Comparison of ENCODE assay signal across 8 cellular contexts in the genomic region with DNA sequence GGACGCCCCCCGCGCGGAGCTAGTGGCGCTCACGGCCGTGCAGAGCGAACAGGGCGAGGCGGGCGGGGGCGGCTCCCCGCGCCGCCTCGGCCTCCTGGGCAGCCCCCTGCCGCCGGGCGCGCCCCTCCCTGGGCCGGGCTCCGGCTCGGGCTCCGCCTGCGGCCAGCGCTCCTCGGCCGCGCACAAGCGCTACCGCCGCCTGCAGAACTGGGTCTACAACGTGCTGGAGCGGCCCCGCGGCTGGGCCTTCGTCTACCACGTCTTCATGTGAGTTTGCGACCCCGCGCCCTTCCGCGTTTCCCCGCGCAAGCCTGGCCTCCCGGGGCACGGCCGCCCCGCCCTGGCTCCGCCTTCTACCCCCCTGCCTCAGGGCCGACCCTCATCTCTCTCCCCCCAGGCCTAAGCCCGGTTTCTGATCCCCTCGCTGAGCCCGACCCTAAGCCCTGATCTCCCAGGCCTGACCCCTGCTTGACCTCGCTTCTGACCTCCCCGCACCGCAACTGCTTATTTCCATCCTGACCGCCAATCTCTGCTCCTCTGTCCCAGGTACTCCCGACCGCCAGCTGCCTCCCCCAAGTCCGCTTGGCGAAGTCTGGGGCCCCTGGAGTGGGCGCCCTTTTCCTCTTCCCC. TPM values are rescaled to one million over a fixed set of nuclear protein-coding genes. Genes with fewer than 3 reads are reported as not detected.
DNase-seq lines count a peak whose midpoint lies in the region; ATAC-seq, FAIRE-seq and TF ChIP-seq lines count a peak whose summit lies in the region.

No MANE protein-coding gene starts in this region.

- TF ChIP-seq CTCF in BJ (IDR thresholded peaks at IDR 0.05; ENCODE audit: insufficient read depth, low read depth, low read length) (no peak), chondrocyte (IDR thresholded peaks at IDR 0.05) (no peak), HepG2 (CRISPR knock-in tag; IDR thresholded peaks at IDR 0.05) (no peak)

- CTCF ChIA-PET in BJ (lab: Yijun Ruan, JAX) (interaction anchor here (0.8 kb wide), 1 partner anchor 10 kb away, joined by 4 read pairs; no protein-coding TSS in a partner anchor), HepG2 (lab: Yijun Ruan, JAX; ENCODE audit: low intra/inter-chr PET ratio, low total read pairs) (no interaction called here)

- H4K20me1 ChIP-seq in HepG2 (ENCODE audit: insufficient read depth, low read length), result no peaks in the 10 kb centered on the region

- WGBS in HepG2 (ENCODE audit: low lambda C conversion rate), result 79% methylated on average over 41 of the region's 63 CpGs

- FAIRE-seq in HepG2 (lab: Jason Lieb, UNC), result no peak

- H3K4me3 ChIP-seq in BJ (ENCODE audit: low read depth, low read length) (peak overlapping the region; percentile 27), muscle layer of duodenum (ENCODE audit: low read depth in 1 of 2, low read length in 2 of 2) (peak overlapping the region; percentile 42 to 66), HepG2 (replicated peaks in 1 of 3; ENCODE audit: insufficient read depth in 1 of 3, low read depth in 2 of 3, low read length in 3 of 3) (no peak overlapping the region)

- H3K9me3 ChIP-seq in muscle layer of duodenum (ENCODE audit: control insufficient read depth in 1 of 2, low read length in 2 of 2) (no peaks in the 10 kb centered on the region), HepG2 (ENCODE audit: low read length) (no peaks in the 10 kb centered on the region)

- no peak for ATAC-seq in HepG2
- ATAC-seq in HG03460 (IDR thresholded peaks at IDR 0.05; ENCODE audit: unreplicated experiment), result no peak
- ATAC-seq in GM21737 (IDR thresholded peaks at IDR 0.05; ENCODE audit: unreplicated experiment), result no peak

- no peak for TF ChIP-seq RAD21 in HepG2 (CRISPR knock-in tag; IDR thresholded peaks at IDR 0.05)

- no peak for TF ChIP-seq POLR2A in HepG2 (IDR thresholded peaks at IDR 0.05; ENCODE audit: insufficient read depth in 1 of 2, low read depth in 2 of 2, low read length in 2 of 2)

- no peaks in the 10 kb centered on the region for H3K9me3 Mint-ChIP-seq in chondrocyte (ENCODE audit: low read depth)

- H3K9ac ChIP-seq in HepG2 (ENCODE audit: insufficient read depth, low read depth, low read length), result no peak overlapping the region

- no peaks in the 10 kb centered on the region for H3K36me3 Mint-ChIP-seq in chondrocyte (ENCODE audit: low read depth)

- H3K4me1 ChIP-seq in muscle layer of duodenum (ENCODE audit: control insufficient read depth in 1 of 2, insufficient read depth in 2 of 2, low read length in 2 of 2) (peaks cover 0 to 44% of the 10 kb centered on the region in 2 donors), HepG2 (ENCODE audit: insufficient read depth, low read length) (peaks cover 55% of the 10 kb centered on the region)

- peaks cover 23% of the 10 kb centered on the region for H3K4me1 Mint-ChIP-seq in chondrocyte (ENCODE audit: low read depth)

- H3K27ac ChIP-seq in muscle layer of duodenum (ENCODE audit: low read length), result no peak overlapping the region
- H3K27ac ChIP-seq in HepG2 (ENCODE audit: extremely low read length, insufficient read depth, low read length), result no peak overlapping the region

- peak overlapping the region; percentile 68 for H3K4me3 Mint-ChIP-seq in chondrocyte (ENCODE audit: unreplicated experiment)

- H3K27me3 Mint-ChIP-seq in chondrocyte (ENCODE audit: low read depth), result peaks cover 3% of the 10 kb centered on the region

- H3K79me2 ChIP-seq in HepG2 (ENCODE audit: insufficient read depth, low read length), result no peaks in the 10 kb centered on the region

- intact Hi-C loops in HepG2 (cut with micrococcal nuclease; ENCODE audit: unreplicated experiment), result loop anchor here (10.0 kb wide), 1 partner anchor 169 kb away; no protein-coding TSS in a partner anchor

- no TSS peak for BruUV-seq in HepG2 (replicated peaks; lab: Mats Ljungman, UMichigan)

- no peak overlapping the region for H3K4me2 ChIP-seq in HepG2 (ENCODE audit: low read depth, low read length)

- H3K27me3 ChIP-seq in BJ (ENCODE audit: control insufficient read depth, insufficient read depth, low read length) (peaks cover 24% of the 10 kb centered on the region), muscle layer of duodenum (ENCODE audit: low read depth, low read length) (no peaks in the 10 kb centered on the region), HepG2 (ENCODE audit: control insufficient read depth in 1 of 2, insufficient read depth in 2 of 2, low read length in 2 of 2) (peaks cover 1 to 3% of the 10 kb centered on the region in 2 experiments; a peak in 2 of 5 replicates)

- H3K27ac Mint-ChIP-seq in chondrocyte (ENCODE audit: unreplicated experiment), result no peak overlapping the region

- in situ Hi-C loops in HepG2 (cut with HindIII; ENCODE audit: extremely low pct_ligation_motif_present, low pct_unique_long_range_greater_than_20kb), result no loop called here

- H3K36me3 ChIP-seq in BJ (ENCODE audit: control insufficient read depth, insufficient read depth, low read length) (no peaks in the 10 kb centered on the region), muscle layer of duodenum (ENCODE audit: control insufficient read depth in 1 of 2, insufficient read depth in 2 of 2, low read length in 2 of 2) (no peaks in the 10 kb centered on the region), HepG2 (replicated peaks in 1 of 2; ENCODE audit: control insufficient read depth in 1 of 2, insufficient read depth in 2 of 2, low read length in 2 of 2) (no peaks in the 10 kb centered on the region)

- DNase-seq in BJ (ENCODE audit: low read depth) (no peak), HuH-7.5 (ENCODE audit: low spot score) (peak; percentile 44), chondrocyte (ENCODE audit: low spot score) (peak; percentile 68), HepG2 (ENCODE audit: low spot score) (no peak), ureter (ENCODE audit: low spot score) (no peak)

- TF ChIP-seq EP300 in HepG2 (IDR thresholded peaks at IDR 0.05; ENCODE audit: low read depth in 2 of 2, low read length in 2 of 2) (no peak), HepG2 (CRISPR knock-in tag; IDR thresholded peaks at IDR 0.05; ENCODE audit: borderline replicate concordance) (no peak)

- POLR2A ChIA-PET in BJ (lab: Charles Lee), result no interaction called here
- POLR2A ChIA-PET in HepG2 (lab: Yijun Ruan, JAX), result no interaction called here

- H2AFZ ChIP-seq in HepG2 (ENCODE audit: low read length), result no peak overlapping the region

TF ChIP-seq in HepG2, 621 proteins besides CTCF, POLR2A, EP300 and RAD21:
- TF ChIP-seq PTBP1 (IDR thresholded peaks at IDR 0.05; ENCODE audit: low read depth, low read length, poor library complexity, severe bottlenecking), result no peak
- TF ChIP-seq ONECUT2 (CRISPR knock-in tag; IDR thresholded peaks at IDR 0.05), result no peak
- no peak for TF ChIP-seq ZNF263 (CRISPR knock-in tag; IDR thresholded peaks at IDR 0.05)
- TF ChIP-seq, protein P1, sequence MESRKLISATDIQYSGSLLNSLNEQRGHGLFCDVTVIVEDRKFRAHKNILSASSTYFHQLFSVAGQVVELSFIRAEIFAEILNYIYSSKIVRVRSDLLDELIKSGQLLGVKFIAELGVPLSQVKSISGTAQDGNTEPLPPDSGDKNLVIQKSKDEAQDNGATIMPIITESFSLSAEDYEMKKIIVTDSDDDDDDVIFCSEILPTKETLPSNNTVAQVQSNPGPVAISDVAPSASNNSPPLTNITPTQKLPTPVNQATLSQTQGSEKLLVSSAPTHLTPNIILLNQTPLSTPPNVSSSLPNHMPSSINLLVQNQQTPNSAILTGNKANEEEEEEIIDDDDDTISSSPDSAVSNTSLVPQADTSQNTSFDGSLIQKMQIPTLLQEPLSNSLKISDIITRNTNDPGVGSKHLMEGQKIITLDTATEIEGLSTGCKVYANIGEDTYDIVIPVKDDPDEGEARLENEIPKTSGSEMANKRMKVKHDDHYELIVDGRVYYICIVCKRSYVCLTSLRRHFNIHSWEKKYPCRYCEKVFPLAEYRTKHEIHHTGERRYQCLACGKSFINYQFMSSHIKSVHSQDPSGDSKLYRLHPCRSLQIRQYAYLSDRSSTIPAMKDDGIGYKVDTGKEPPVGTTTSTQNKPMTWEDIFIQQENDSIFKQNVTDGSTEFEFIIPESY (CRISPR knock-in tag; IDR thresholded peaks at IDR 0.05), result no peak
- no peak for TF ChIP-seq ZNF430 (CRISPR knock-in tag; IDR thresholded peaks at IDR 0.05)
- no peak for TF ChIP-seq PAF1 (CRISPR knock-in tag; IDR thresholded peaks at IDR 0.05)
- no peak for TF ChIP-seq ZNF143 (CRISPR knock-in tag; IDR thresholded peaks at IDR 0.05)
- TF ChIP-seq RELA (CRISPR knock-in tag; IDR thresholded peaks at IDR 0.05), result no peak
- no peak for TF ChIP-seq KDM1A (CRISPR knock-in tag; IDR thresholded peaks at IDR 0.05)
- no peak for TF ChIP-seq NR1H2 (CRISPR knock-in tag; IDR thresholded peaks at IDR 0.05; ENCODE audit: borderline replicate concordance, low read depth)
- TF ChIP-seq GPN1 (CRISPR knock-in tag; IDR thresholded peaks at IDR 0.05; ENCODE audit: borderline replicate concordance), result no peak
- no peak for TF ChIP-seq ZNF33B (CRISPR knock-in tag; IDR thresholded peaks at IDR 0.05)

RNA-seq across cellular contexts. Expression of gene KCNQ4, which starts 0.7 kb away (rescaled TPM):
- 0.02 and 0.06 TPM in 2 replicates for polyA plus RNA-seq in BJ (2011; rRNA removed)
- 0.09 and 0.10 TPM in 2 replicates for polyA minus RNA-seq in BJ (2011; rRNA and poly(A)+ RNA removed)
- 0.60 to 3.4 TPM (median 3.0 TPM) in 3 replicates for total RNA-seq in chondrocyte
- total RNA-seq in HepG2 (2016; rRNA removed; fragmentation: Illumina TruSeq; extraction: Trizol), result 0.02 TPM in 1 of 2 replicates, not detected in the other
- not detected in 2 replicates for total RNA-seq in HepG2 (2016; cell fraction: cytosol; rRNA removed; fragmentation: Illumina TruSeq; extraction: Trizol; ENCODE audit: low read depth)
- not detected in 2 replicates for total RNA-seq in HepG2 (2016; cell fraction: insoluble cytoplasmic fraction; rRNA removed; fragmentation: Illumina TruSeq; extraction: Trizol)
- not detected in 2 replicates for total RNA-seq in HepG2 (2016; cell fraction: membrane; rRNA removed; fragmentation: Illumina TruSeq; extraction: Trizol)
- not detected in 2 replicates for total RNA-seq in HepG2 (2016; cell fraction: nucleus; rRNA removed; fragmentation: Illumina TruSeq; extraction: Trizol)
- 0.03 and 0.09 TPM in 2 replicates for polyA plus RNA-seq in HepG2 (2011; rRNA removed)
- 0.03 and 0.05 TPM in 2 replicates for polyA plus RNA-seq in HepG2 (2011; cell fraction: cytosol; rRNA removed)
- polyA plus RNA-seq in HepG2 (2011; cell fraction: nucleus; rRNA removed), result 0.40 and 0.48 TPM in 2 replicates
- polyA plus RNA-seq in HepG2 (2012), result 0.04 and 0.12 TPM in 2 replicates
- not detected in 2 replicates for polyA plus RNA-seq in HepG2 (2016; cell fraction: cytosol; fragmentation: Illumina TruSeq; extraction: Trizol; ENCODE audit: low read depth)
- not detected in 2 replicates for polyA plus RNA-seq in HepG2 (2016; cell fraction: insoluble cytoplasmic fraction; fragmentation: Illumina TruSeq; extraction: Trizol; ENCODE audit: low read depth)
- 0.06 TPM in 1 of 2 replicates, not detected in the other for polyA plus RNA-seq in HepG2 (2016; cell fraction: membrane; fragmentation: Illumina TruSeq; extraction: Trizol; ENCODE audit: low read depth)
- polyA plus RNA-seq in HepG2 (2016; cell fraction: nucleus; fragmentation: Illumina TruSeq; extraction: Trizol; ENCODE audit: insufficient read depth, low read depth), result 0.19 and 0.45 TPM in 2 replicates
- polyA minus RNA-seq in HepG2 (2011; rRNA and poly(A)+ RNA removed; ENCODE audit: low replicate concordance), result 0.08 and 0.12 TPM in 2 replicates
- polyA minus RNA-seq in HepG2 (2011; cell fraction: cytosol; rRNA and poly(A)+ RNA removed), result not detected in 2 replicates
- polyA minus RNA-seq in HepG2 (2011; cell fraction: nucleus; rRNA and poly(A)+ RNA removed), result not detected in 2 replicates
- 3.7 TPM for total RNA-seq in ureter

Comparison
In these comparisons a context has a peak if more than half of its experiments do, and no peak if none do; other contexts are left out.
1. DNase-seq: peak in HuH-7.5 (single experiment) and chondrocyte (single experiment); none in BJ (single experiment), HepG2 (single experiment) and ureter (single experiment).
2. H3K4me3 ChIP-seq: peak in BJ (single experiment) and muscle layer of duodenum (2 of 2); none in HepG2 (0 of 3).